Comparison of ENCODE assay signal across 29 cellular contexts in genomic region chr14:52190532-52190931, GRCh38.
"Had no signal": no experiment of that assay in that cellular context is flagged by ENCODE, and none has a peak within 500 bp of the region (broad histone marks: within the 10 kb centered on the region; RNA-seq: fewer than 3 reads in every experiment).

No MANE protein-coding gene starts in this region.

- H3K4me3 ChIP-seq: left ventricle myocardium inferior, lung, neural progenitor cell, psoas muscle, right atrium auricular region, right lobe of liver, smooth muscle cell, tibial nerve, uterus had no signal

- H3K4me1 ChIP-seq: left ventricle myocardium inferior, neural progenitor cell, parathyroid adenoma, psoas muscle, right atrium auricular region, right lobe of liver, tibial nerve, uterus had no signal

- H3K27ac Mint-ChIP-seq: immature natural killer cell; mesothelial cell of epicardium; naive B cell; natural killer cell; nephron progenitor cell; neural progenitor cell; stimulated activated memory B cell treated with anti-CD40 and anti-IgM and Interleukin-4, amounts not matched to agents 10 μg/mL and 1 μg/mL and 100 μg/mL, for 72 hours; stimulated activated naive CD8-positive, alpha-beta T cell treated with anti-CD3 and anti-CD28 coated beads, Interleukin-15, amount 100 ng/mL, for 72 hours; type B pancreatic cell had no signal

- H3K27me3 ChIP-seq: neural progenitor cell, neutrophil, right atrium auricular region, right lobe of liver, tibial nerve, uterus had no signal

- H3K4me1 Mint-ChIP-seq: neural progenitor cell; stimulated activated memory B cell treated with anti-CD40 and anti-IgM and Interleukin-4, amounts not matched to agents 10 μg/mL and 1 μg/mL and 100 μg/mL, for 72 hours had no signal

- DNase-seq: hypothalamus; immature natural killer cell; islet precursor cell; left ventricle myocardium inferior; mesendoderm; naive B cell; natural killer cell; nephron progenitor cell; occipital lobe; psoas muscle; right lobe of liver; stimulated activated CD4-positive, alpha-beta T cell treated with anti-CD3 and anti-CD28 coated beads, Interleukin-1b, Interleukin-23, amount 100 ng/mL, for 48 hours; stimulated activated CD4-positive, alpha-beta T cell treated with anti-CD3 and anti-CD28 coated beads, Interleukin-2, amount 100 ng/mL, for 48 hours; stimulated activated CD4-positive, alpha-beta T cell treated with anti-CD3 and anti-CD28 coated beads, Interleukin-4, amount 100 ng/mL, for 4 hours; stimulated activated CD8-positive, alpha-beta memory T cell treated with anti-CD3 and anti-CD28 coated beads, Interleukin-4, amount 100 ng/mL, for 48 hours; stimulated activated naive CD4-positive, alpha-beta T cell treated with Interleukin-2 at 50 U/mL for 16 hours; stimulated activated naive CD8-positive, alpha-beta T cell treated with anti-CD3 and anti-CD28 coated beads, Interleukin-15, amount 100 ng/mL, for 72 hours; substantia nigra; uterus had no signal

- H3K4me3 Mint-ChIP-seq: immature natural killer cell; mesothelial cell of epicardium; naive B cell; natural killer cell; nephron progenitor cell; neural progenitor cell; stimulated activated memory B cell treated with anti-CD40 and anti-IgM and Interleukin-4, amounts not matched to agents 10 μg/mL and 1 μg/mL and 100 μg/mL, for 72 hours; stimulated activated naive CD8-positive, alpha-beta T cell treated with anti-CD3 and anti-CD28 coated beads, Interleukin-15, amount 100 ng/mL, for 72 hours; type B pancreatic cell had no signal

- H3K36me3 Mint-ChIP-seq: neural progenitor cell; stimulated activated memory B cell treated with anti-CD40 and anti-IgM and Interleukin-4, amounts not matched to agents 10 μg/mL and 1 μg/mL and 100 μg/mL, for 72 hours; type B pancreatic cell had no signal

- H3K27ac ChIP-seq: left ventricle myocardium inferior, neural progenitor cell, neutrophil, parathyroid adenoma, psoas muscle, right atrium auricular region, right lobe of liver, tibial nerve, uterus had no signal

- ATAC-seq: natural killer cell; psoas muscle; right lobe of liver; stimulated activated memory B cell treated with anti-CD40 and anti-IgM and Interleukin-4, amounts not matched to agents 10 μg/mL and 1 μg/mL and 100 μg/mL, for 72 hours; stimulated activated naive CD8-positive, alpha-beta T cell treated with anti-CD3 and anti-CD28 coated beads, Interleukin-15, amount 100 ng/mL, for 72 hours had no signal

- H3K9me3 ChIP-seq: left ventricle myocardium inferior, neutrophil, psoas muscle, right atrium auricular region, right lobe of liver, tibial nerve, uterus had no signal

- H3K36me3 ChIP-seq: left ventricle myocardium inferior, neural progenitor cell, neutrophil, right atrium auricular region, right lobe of liver, tibial nerve, uterus had no signal

- H3K27me3 Mint-ChIP-seq: naive B cell; stimulated activated naive CD8-positive, alpha-beta T cell treated with anti-CD3 and anti-CD28 coated beads, Interleukin-15, amount 100 ng/mL, for 72 hours; type B pancreatic cell had no signal
